Comparison of ENCODE assay signal across 8 cellular contexts in the genomic region with DNA sequence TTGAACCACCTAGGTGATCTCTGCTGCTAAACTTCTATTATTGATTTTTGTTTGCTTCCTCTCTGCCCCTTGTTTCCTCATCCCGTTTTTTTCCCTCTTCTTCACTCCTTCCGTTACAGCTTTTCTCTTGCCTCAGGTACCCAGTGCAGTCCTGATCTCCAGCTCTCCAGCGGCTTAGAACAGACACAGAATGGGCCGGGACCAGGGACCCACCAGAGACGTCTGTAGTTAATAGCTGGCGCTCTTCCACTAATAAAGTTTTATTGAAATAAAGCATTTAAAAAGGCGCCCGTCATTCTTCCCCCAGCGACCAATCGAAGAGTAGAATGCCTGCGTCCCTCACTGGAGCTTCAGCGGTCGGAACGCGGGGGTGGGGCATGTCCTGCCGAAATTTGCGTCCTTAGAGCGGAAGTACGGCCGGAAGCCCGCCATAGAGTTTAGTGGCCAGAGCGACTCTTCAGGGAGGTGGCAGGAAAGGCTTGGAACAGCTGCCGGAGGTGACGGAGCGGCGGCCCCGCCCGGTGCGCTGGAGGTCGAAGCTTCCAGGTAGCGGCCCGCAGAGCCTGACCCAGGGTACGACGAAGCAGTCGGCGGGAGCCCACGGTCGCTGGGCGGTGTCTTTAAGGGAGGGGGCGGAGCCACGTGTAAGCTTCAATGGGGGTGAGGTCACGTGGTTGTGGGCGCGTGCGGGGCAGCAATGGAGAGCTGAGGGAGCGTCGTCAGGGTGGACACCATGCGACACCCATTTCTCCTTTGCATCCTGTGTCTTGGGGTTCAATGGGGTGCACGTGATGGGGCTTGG. TPM values are rescaled to one million over a fixed set of nuclear protein-coding genes. Genes with fewer than 3 reads are reported as not detected.
DNase-seq lines count a peak whose midpoint lies in the region; ATAC-seq lines count a peak whose summit lies in the region.

A gene with protein sequence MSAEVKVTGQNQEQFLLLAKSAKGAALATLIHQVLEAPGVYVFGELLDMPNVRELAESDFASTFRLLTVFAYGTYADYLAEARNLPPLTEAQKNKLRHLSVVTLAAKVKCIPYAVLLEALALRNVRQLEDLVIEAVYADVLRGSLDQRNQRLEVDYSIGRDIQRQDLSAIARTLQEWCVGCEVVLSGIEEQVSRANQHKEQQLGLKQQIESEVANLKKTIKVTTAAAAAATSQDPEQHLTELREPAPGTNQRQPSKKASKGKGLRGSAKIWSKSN (plus strand): TSS at position 440 of the 802 bp plus-strand sequence. CDS start 611 bp downstream, outside the sequence.

- DNase-seq in COLO668 (lab: John Stamatoyannopoulos, UW; ENCODE audit: unreplicated experiment) (peak; percentile 95), HT1080 (ENCODE audit: low read depth) (peak; percentile 100), NOMO-1 treated with DMSO at 0.1 percent for 48 hours (lab: John Stamatoyannopoulos, UW; ENCODE audit: unreplicated experiment) (peak; percentile 99), lung microvascular endothelial cell (ENCODE audit: low read depth in 2 of 2) (peak; percentile 98 to 100)
- peak; percentile 77 to 88 for DNase-seq in activated CD8-positive, alpha-beta memory T cell treated with anti-CD3 and anti-CD28 coated beads for 4 hours (ENCODE audit: low read depth in 2 of 2)
- peak; percentile 89 to 91 (median 89) for DNase-seq in effector memory CD4-positive, alpha-beta T cell
- peak; percentile 93 to 97 (median 95) for DNase-seq in stimulated activated CD4-positive, alpha-beta T cell treated with anti-CD3 and anti-CD28 coated beads, TNF-alpha, amount 100 ng/mL, for 48 hours (ENCODE audit: low read depth in 3 of 3)

- H3K27me3 ChIP-seq in effector memory CD4-positive, alpha-beta T cell (replicated peaks; ENCODE audit: control insufficient read depth, insufficient read depth, low read length, poor library complexity, severe bottlenecking): no peaks in the 10 kb centered on the region

- peak within 1 kb of the TSS; percentile 73 for H3K27ac ChIP-seq in effector memory CD4-positive, alpha-beta T cell (ENCODE audit: insufficient read depth, low read length, poor library complexity, severe bottlenecking)

- H3K4me1 ChIP-seq in effector memory CD4-positive, alpha-beta T cell (ENCODE audit: control insufficient read depth, insufficient read depth, low read length, poor library complexity, severe bottlenecking): peaks cover 8% of the 10 kb centered on the region

- H3K36me3 ChIP-seq in effector memory CD4-positive, alpha-beta T cell (ENCODE audit: control insufficient read depth, insufficient read depth, low read length): peaks cover 13% of the 10 kb centered on the region

- H3K4me3 ChIP-seq in effector memory CD4-positive, alpha-beta T cell (ENCODE audit: insufficient read depth, low read depth, low read length, poor library complexity, severe bottlenecking): peak within 1 kb of the TSS; percentile 53

- ATAC-seq in GM21360 (IDR thresholded peaks at IDR 0.05; ENCODE audit: unreplicated experiment): peak; percentile 87

- H3K9me3 ChIP-seq in effector memory CD4-positive, alpha-beta T cell (ENCODE audit: control insufficient read depth, low read length): no peaks in the 10 kb centered on the region

RNA-seq across cellular contexts. Expression of the gene that starts here (rescaled TPM):
- total RNA-seq in HT1080 (2014; rRNA removed; shearing (Covaris generic)): 97.5 and 97.6 TPM in 2 replicates
- 89.1 and 91.5 TPM in 2 replicates for polyA plus RNA-seq in HT1080 (2015; cell fraction: cytosol; rRNA removed)
- polyA plus RNA-seq in HT1080 (2015; cell fraction: nucleus; rRNA removed): 88.3 and 96.8 TPM in 2 replicates
- 28.3 and 43.5 TPM in 2 replicates for total RNA-seq in lung microvascular endothelial cell

Comparison
In these comparisons a context has a peak if more than half of its experiments do, and no peak if none do; other contexts are left out.
1. Peak in every context shown above with its lines: DNase-seq, ATAC-seq, H3K4me3 ChIP-seq and H3K27ac ChIP-seq.